3 cellular contexts compared by ENCODE assay signal in the genomic region with DNA sequence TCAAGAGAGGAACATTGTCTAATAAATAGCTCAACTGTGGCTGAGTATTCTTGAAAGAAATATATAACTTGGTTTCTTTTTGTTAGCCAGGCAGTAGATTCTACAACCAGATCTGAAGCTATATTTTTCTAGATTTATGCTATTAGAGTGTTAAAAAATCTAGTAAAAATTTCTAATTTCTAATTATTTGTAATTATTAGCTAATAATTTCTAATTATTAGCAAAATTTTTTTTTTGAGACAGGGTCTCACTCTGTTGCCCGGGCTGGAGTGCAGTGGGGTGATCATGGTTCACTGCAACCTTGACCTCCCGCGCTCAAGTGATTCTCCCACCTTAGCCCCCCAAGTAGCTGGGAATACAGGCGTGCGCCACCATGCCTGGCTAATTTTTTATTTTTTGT.
TF ChIP-seq lines count a peak whose summit lies in the region.

No MANE protein-coding gene starts in this region.

TF ChIP-seq in SK-N-SH, 30 proteins besides CTCF, POLR2A, EP300 and RAD21 (continues in another document):
- TF ChIP-seq TCF12 (IDR thresholded peaks at IDR 0.05) (no peak), JUND (IDR thresholded peaks at IDR 0.05) (no peak), NFIC (IDR thresholded peaks at IDR 0.05; ENCODE audit: borderline replicate concordance) (no peak), EZH2phosphoT487 (IDR thresholded peaks at IDR 0.05; ENCODE audit: borderline replicate concordance, low read depth) (no peak)
- TF ChIP-seq, protein P1, sequence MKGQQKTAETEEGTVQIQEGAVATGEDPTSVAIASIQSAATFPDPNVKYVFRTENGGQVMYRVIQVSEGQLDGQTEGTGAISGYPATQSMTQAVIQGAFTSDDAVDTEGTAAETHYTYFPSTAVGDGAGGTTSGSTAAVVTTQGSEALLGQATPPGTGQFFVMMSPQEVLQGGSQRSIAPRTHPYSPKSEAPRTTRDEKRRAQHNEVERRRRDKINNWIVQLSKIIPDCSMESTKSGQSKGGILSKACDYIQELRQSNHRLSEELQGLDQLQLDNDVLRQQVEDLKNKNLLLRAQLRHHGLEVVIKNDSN (IDR thresholded peaks at IDR 0.05; ENCODE audit: borderline replicate concordance, low read depth): no peak
- TF ChIP-seq, protein P2, sequence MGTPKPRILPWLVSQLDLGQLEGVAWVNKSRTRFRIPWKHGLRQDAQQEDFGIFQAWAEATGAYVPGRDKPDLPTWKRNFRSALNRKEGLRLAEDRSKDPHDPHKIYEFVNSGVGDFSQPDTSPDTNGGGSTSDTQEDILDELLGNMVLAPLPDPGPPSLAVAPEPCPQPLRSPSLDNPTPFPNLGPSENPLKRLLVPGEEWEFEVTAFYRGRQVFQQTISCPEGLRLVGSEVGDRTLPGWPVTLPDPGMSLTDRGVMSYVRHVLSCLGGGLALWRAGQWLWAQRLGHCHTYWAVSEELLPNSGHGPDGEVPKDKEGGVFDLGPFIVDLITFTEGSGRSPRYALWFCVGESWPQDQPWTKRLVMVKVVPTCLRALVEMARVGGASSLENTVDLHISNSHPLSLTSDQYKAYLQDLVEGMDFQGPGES (IDR thresholded peaks at IDR 0.05; ENCODE audit: low read depth, low read length): no peak
- TF ChIP-seq, protein P3, sequence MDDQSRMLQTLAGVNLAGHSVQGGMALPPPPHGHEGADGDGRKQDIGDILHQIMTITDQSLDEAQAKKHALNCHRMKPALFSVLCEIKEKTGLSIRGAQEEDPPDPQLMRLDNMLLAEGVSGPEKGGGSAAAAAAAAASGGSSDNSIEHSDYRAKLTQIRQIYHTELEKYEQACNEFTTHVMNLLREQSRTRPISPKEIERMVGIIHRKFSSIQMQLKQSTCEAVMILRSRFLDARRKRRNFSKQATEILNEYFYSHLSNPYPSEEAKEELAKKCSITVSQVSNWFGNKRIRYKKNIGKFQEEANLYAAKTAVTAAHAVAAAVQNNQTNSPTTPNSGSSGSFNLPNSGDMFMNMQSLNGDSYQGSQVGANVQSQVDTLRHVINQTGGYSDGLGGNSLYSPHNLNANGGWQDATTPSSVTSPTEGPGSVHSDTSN (IDR thresholded peaks at IDR 0.05): no peak
- TF ChIP-seq, protein P4, sequence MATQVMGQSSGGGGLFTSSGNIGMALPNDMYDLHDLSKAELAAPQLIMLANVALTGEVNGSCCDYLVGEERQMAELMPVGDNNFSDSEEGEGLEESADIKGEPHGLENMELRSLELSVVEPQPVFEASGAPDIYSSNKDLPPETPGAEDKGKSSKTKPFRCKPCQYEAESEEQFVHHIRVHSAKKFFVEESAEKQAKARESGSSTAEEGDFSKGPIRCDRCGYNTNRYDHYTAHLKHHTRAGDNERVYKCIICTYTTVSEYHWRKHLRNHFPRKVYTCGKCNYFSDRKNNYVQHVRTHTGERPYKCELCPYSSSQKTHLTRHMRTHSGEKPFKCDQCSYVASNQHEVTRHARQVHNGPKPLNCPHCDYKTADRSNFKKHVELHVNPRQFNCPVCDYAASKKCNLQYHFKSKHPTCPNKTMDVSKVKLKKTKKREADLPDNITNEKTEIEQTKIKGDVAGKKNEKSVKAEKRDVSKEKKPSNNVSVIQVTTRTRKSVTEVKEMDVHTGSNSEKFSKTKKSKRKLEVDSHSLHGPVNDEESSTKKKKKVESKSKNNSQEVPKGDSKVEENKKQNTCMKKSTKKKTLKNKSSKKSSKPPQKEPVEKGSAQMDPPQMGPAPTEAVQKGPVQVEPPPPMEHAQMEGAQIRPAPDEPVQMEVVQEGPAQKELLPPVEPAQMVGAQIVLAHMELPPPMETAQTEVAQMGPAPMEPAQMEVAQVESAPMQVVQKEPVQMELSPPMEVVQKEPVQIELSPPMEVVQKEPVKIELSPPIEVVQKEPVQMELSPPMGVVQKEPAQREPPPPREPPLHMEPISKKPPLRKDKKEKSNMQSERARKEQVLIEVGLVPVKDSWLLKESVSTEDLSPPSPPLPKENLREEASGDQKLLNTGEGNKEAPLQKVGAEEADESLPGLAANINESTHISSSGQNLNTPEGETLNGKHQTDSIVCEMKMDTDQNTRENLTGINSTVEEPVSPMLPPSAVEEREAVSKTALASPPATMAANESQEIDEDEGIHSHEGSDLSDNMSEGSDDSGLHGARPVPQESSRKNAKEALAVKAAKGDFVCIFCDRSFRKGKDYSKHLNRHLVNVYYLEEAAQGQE (IDR thresholded peaks at IDR 0.05; ENCODE audit: low read depth, low read length): no peak

TF ChIP-seq in SK-N-SH treated with all-trans-retinoic acid at 6 μM for 48 hours, 23 proteins besides CTCF, POLR2A, EP300 and RAD21:
- TF ChIP-seq, protein P5, sequence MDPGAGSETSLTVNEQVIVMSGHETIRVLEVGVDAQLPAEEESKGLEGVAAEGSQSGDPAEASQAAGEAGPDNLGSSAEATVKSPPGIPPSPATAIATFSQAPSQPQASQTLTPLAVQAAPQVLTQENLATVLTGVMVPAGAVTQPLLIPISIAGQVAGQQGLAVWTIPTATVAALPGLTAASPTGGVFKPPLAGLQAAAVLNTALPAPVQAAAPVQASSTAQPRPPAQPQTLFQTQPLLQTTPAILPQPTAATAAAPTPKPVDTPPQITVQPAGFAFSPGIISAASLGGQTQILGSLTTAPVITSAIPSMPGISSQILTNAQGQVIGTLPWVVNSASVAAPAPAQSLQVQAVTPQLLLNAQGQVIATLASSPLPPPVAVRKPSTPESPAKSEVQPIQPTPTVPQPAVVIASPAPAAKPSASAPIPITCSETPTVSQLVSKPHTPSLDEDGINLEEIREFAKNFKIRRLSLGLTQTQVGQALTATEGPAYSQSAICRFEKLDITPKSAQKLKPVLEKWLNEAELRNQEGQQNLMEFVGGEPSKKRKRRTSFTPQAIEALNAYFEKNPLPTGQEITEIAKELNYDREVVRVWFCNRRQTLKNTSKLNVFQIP (CRISPR knock-in tag; IDR thresholded peaks at IDR 0.05; ENCODE audit: borderline replicate concordance, low read depth): no peak
- TF ChIP-seq TCF4 (CRISPR knock-in tag; IDR thresholded peaks at IDR 0.05; ENCODE audit: borderline replicate concordance): no peak
- no peak for TF ChIP-seq CSDC2 (CRISPR knock-in tag; IDR thresholded peaks at IDR 0.05)
- TF ChIP-seq RARB (CRISPR knock-in tag; IDR thresholded peaks at IDR 0.05): no peak

TF ChIP-seq in neural cell, 6 proteins besides CTCF, POLR2A, EP300 and RAD21:
- TF ChIP-seq TAF1 (IDR thresholded peaks at IDR 0.05; ENCODE audit: low read depth): no peak
- TF ChIP-seq MXI1 (conservative IDR thresholded peaks at IDR 0.05; ENCODE audit: poor library complexity, severe bottlenecking): no peak
- no peak for TF ChIP-seq POLR2AphosphoS5 (IDR thresholded peaks at IDR 0.05)
- no peak for TF ChIP-seq EZH2 (IDR thresholded peaks at IDR 0.05; ENCODE audit: borderline replicate concordance, insufficient read depth, low read length, poor library complexity, severe bottlenecking)
- TF ChIP-seq, protein P4 (IDR thresholded peaks at IDR 0.05; ENCODE audit: borderline replicate concordance): no peak
- TF ChIP-seq SMC3 (conservative IDR thresholded peaks at IDR 0.05; ENCODE audit: poor library complexity): no peak
